In the genomic region with DNA sequence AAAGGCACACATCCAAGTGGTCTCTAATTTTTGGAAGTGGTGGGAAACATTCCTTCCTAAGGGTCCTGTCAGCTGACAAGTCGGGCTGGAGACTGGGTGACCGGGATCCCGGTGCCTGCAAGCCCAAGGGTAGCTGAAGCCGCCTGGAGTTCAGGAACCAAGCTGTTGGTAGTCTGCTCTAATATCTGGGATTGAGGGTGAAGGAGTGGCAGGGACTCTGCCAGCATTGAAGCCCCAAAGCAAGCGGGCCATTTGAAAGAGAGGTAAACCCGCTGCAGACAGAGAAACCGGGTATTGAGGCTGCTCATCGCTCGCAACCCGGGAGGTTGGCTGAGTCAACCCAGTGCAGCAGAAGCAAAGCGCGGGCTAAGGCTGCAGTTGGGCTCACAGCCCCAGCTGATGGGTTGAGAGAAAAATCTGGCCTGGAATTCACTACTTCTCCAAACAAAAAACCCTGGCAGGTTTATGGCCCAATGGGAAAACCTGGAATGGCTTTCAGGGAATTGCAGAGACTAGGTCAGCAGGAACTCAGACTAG, we compare ENCODE assay signal across 8 cellular contexts. TPM values are rescaled to one million over a fixed set of nuclear protein-coding genes. Genes with fewer than 3 reads are reported as not detected.
A peak's percentile ranks its signal among the peaks of the same experiment; 100 is the strongest.
DNase-seq lines count a peak whose midpoint lies in the region; ATAC-seq and TF ChIP-seq lines count a peak whose summit lies in the region.

No MANE protein-coding gene starts in this region.

- peak overlapping the region; percentile 36 for H3K4me3 ChIP-seq in A673 (ENCODE audit: low read depth, low read length, poor library complexity, severe bottlenecking)
- peak overlapping the region in 9 of 12 donors; percentile 27 to 47 (median 42) for H3K4me3 ChIP-seq in heart left ventricle
- H3K4me3 ChIP-seq in trophoblast cell (ENCODE audit: low read depth, low read length): no peak overlapping the region

- no peak overlapping the region for H3K18ac ChIP-seq in trophoblast cell (ENCODE audit: low read length)

- H4K12ac ChIP-seq in trophoblast cell (ENCODE audit: low read depth, low read length): no peak overlapping the region

- TF ChIP-seq POLR2A in heart left ventricle (IDR thresholded peaks at IDR 0.05): no peak

- no peak overlapping the region for H2AK5ac ChIP-seq in trophoblast cell (ENCODE audit: low read length)

- peaks cover 12% of the 10 kb centered on the region for H3K4me1 ChIP-seq in A673 (ENCODE audit: insufficient read depth, low read length, poor library complexity, severe bottlenecking)
- H3K4me1 ChIP-seq in heart left ventricle: peaks cover 0 to 12% (median 1%) of the 10 kb centered on the region in 12 donors
- H3K4me1 ChIP-seq in trophoblast cell (ENCODE audit: control insufficient read depth in 1 of 2, insufficient read depth in 2 of 2, low read length in 2 of 2): peaks cover 0 to 3% of the 10 kb centered on the region in 2 experiments

- DNase-seq in A673 (ENCODE audit: low spot score) (peak; percentile 98), NCI-H2171 (lab: John Stamatoyannopoulos, UW) (peak; percentile 95), heart left ventricle (peak in 4 of 5 donors; percentile 39 to 62 (median 51)), trophoblast cell (peak; percentile 9 to 41)
- DNase-seq in activated naive CD8-positive, alpha-beta T cell treated with anti-CD3 and anti-CD28 coated beads, Interleukin-2, amount 50 U/mL, for 24 hours: no peak

- peaks cover 52% of the 10 kb centered on the region for H3K27me3 Mint-ChIP-seq in activated naive CD8-positive, alpha-beta T cell treated with anti-CD3 and anti-CD28 coated beads, Interleukin-2, amount 50 U/mL, for 24 hours

- H3K4me1 Mint-ChIP-seq in activated naive CD8-positive, alpha-beta T cell treated with anti-CD3 and anti-CD28 coated beads, Interleukin-2, amount 50 U/mL, for 24 hours: peaks cover 2% of the 10 kb centered on the region

- no peak overlapping the region for H4K91ac ChIP-seq in trophoblast cell (ENCODE audit: low read depth, low read length)

- no peak overlapping the region for H3K4ac ChIP-seq in trophoblast cell (ENCODE audit: low read depth, low read length)

- BruUV-seq in A673 (replicated peaks; lab: Mats Ljungman, UMichigan): no TSS peak

- no peaks in the 10 kb centered on the region for H3K36me3 Mint-ChIP-seq in activated naive CD8-positive, alpha-beta T cell treated with anti-CD3 and anti-CD28 coated beads, Interleukin-2, amount 50 U/mL, for 24 hours (ENCODE audit: low read depth)

- no peak overlapping the region for H3K9ac ChIP-seq in trophoblast cell (ENCODE audit: low read length)

- H3K9me3 Mint-ChIP-seq in activated naive CD8-positive, alpha-beta T cell treated with anti-CD3 and anti-CD28 coated beads, Interleukin-2, amount 50 U/mL, for 24 hours: no peaks in the 10 kb centered on the region

- TF ChIP-seq CTCF in A673 (conservative IDR thresholded peaks at IDR 0.05; ENCODE audit: low read depth, low read length) (no peak), heart left ventricle (IDR thresholded peaks at IDR 0.05) (no peak)

- no peak overlapping the region for H3K23ac ChIP-seq in trophoblast cell (ENCODE audit: low read length)

- H4K8ac ChIP-seq in trophoblast cell (ENCODE audit: low read depth, low read length): no peak overlapping the region

- H3K27me3 ChIP-seq in A673 (replicated peaks; ENCODE audit: insufficient read depth, low read depth, low read length, poor library complexity) (no peaks in the 10 kb centered on the region), heart left ventricle (peaks cover 0 to 54% (median 17%) of the 10 kb centered on the region in 9 donors), trophoblast cell (ENCODE audit: insufficient read depth, low read length) (no peaks in the 10 kb centered on the region)

- CTCF ChIA-PET in A673 (lab: Charles Lee): interaction anchor here (0.6 to 1.4 kb wide), 2 partner anchors 185 to 562 kb away, joined by 5 to 8 read pairs; no protein-coding TSS in a partner anchor

- no peaks in the 10 kb centered on the region for H3K79me1 ChIP-seq in trophoblast cell (ENCODE audit: low read length)

- no peak overlapping the region for H2BK120ac ChIP-seq in trophoblast cell (ENCODE audit: insufficient read depth, low read length, poor library complexity)

- H3K9me3 ChIP-seq in A673 (ENCODE audit: low read depth, low read length, poor library complexity, severe bottlenecking) (no peaks in the 10 kb centered on the region), heart left ventricle (no peaks in the 10 kb centered on the region), trophoblast cell (ENCODE audit: insufficient read depth, low read depth, low read length) (no peaks in the 10 kb centered on the region)

- no peak overlapping the region for H2BK12ac ChIP-seq in trophoblast cell (ENCODE audit: low read length)

- ATAC-seq in GM19397 (IDR thresholded peaks at IDR 0.05; ENCODE audit: unreplicated experiment): peak; percentile 56
- peak; percentile 66 for ATAC-seq in activated naive CD8-positive, alpha-beta T cell treated with anti-CD3 and anti-CD28 coated beads, Interleukin-2, amount 50 U/mL, for 24 hours
- peak; percentile 77 to 89 (median 88) for ATAC-seq in heart left ventricle
- ATAC-seq in HG02884 (IDR thresholded peaks at IDR 0.05; ENCODE audit: unreplicated experiment): no peak
- no peak for ATAC-seq in HG03280 (IDR thresholded peaks at IDR 0.05; ENCODE audit: unreplicated experiment)

- no peak overlapping the region for H3K4me3 Mint-ChIP-seq in activated naive CD8-positive, alpha-beta T cell treated with anti-CD3 and anti-CD28 coated beads, Interleukin-2, amount 50 U/mL, for 24 hours

- peak overlapping the region; percentile 37 for H2AFZ ChIP-seq in trophoblast cell (ENCODE audit: insufficient read depth, low read length, poor library complexity)

- no peak overlapping the region for H3K27ac Mint-ChIP-seq in activated naive CD8-positive, alpha-beta T cell treated with anti-CD3 and anti-CD28 coated beads, Interleukin-2, amount 50 U/mL, for 24 hours

- intact Hi-C loops in A673 (cut with micrococcal nuclease; ENCODE audit: unreplicated experiment): loop anchor here (1.0 kb wide), 1 partner anchor 24 kb away; no protein-coding TSS in a partner anchor
- intact Hi-C loops in heart left ventricle (cut with DNase I): loop anchor here in 1 of 10 donors (10.0 kb wide), 1 partner anchor 692 kb away; no protein-coding TSS in a partner anchor

- no peaks in the 10 kb centered on the region for H3K79me2 ChIP-seq in trophoblast cell (ENCODE audit: control insufficient read depth, insufficient read depth, low read length, poor library complexity)

- no peak overlapping the region for H2BK5ac ChIP-seq in trophoblast cell (ENCODE audit: low read depth, low read length, poor library complexity)

- H3K36me3 ChIP-seq in A673 (ENCODE audit: insufficient read depth, low read length, poor library complexity, severe bottlenecking) (no peaks in the 10 kb centered on the region), heart left ventricle (no peaks in the 10 kb centered on the region), trophoblast cell (ENCODE audit: control insufficient read depth in 1 of 2, insufficient read depth in 2 of 2, low read length in 2 of 2) (no peaks in the 10 kb centered on the region)

- H3K4me2 ChIP-seq in trophoblast cell (ENCODE audit: low read length): peak overlapping the region; percentile 73

- H3K27ac ChIP-seq in A673 (ENCODE audit: low read depth, low read length, poor library complexity, severe bottlenecking) (no peak overlapping the region), heart left ventricle (no peak overlapping the region), trophoblast cell (ENCODE audit: low read depth, low read length) (no peak overlapping the region)

- no peak overlapping the region for H3K14ac ChIP-seq in trophoblast cell (ENCODE audit: low read length)

- WGBS in heart left ventricle, 4 donors: 1 to 2% (median 2%) methylated on average over 12 of the region's 12 CpGs
- no CpG with 5 or more reads among the region's 12 CpGs for WGBS in trophoblast cell (ENCODE audit: extremely low coverage, insufficient coverage, insufficient read length)

- POLR2A ChIA-PET in A673 (lab: Charles Lee; ENCODE audit: low non-redundant PET): interaction anchor here (0.6 kb wide), 1 partner anchor 195 kb away, joined by 3 read pairs; no protein-coding TSS in a partner anchor

RNA-seq across cellular contexts. Expression of a gene that starts 28.2 kb away (rescaled TPM):
- total RNA-seq in A673 (2021) (59.2 and 64.6 TPM in 2 replicates), heart left ventricle (10 to 100 TPM; 47.3 to 72.8 (median 52.4) TPM)
- polyA plus RNA-seq in heart left ventricle: 10 to 100 TPM; 25.7 to 35.4 TPM
- 22.2 and 22.5 TPM in 2 replicates for polyA plus RNA-seq in trophoblast cell (2013)

Comparison
In these comparisons a context has a peak if more than half of its experiments do, and no peak if none do; other contexts are left out.
1. ATAC-seq: peak in GM19397 (single experiment), activated naive CD8-positive, alpha-beta T cell treated with anti-CD3 and anti-CD28 coated beads, Interleukin-2, amount 50 U/mL, for 24 hours (single experiment) and heart left ventricle (4 of 4); none in HG02884 (single experiment) and HG03280 (single experiment).